Comparison of ENCODE assay signal across 14 cellular contexts in the genomic region with DNA sequence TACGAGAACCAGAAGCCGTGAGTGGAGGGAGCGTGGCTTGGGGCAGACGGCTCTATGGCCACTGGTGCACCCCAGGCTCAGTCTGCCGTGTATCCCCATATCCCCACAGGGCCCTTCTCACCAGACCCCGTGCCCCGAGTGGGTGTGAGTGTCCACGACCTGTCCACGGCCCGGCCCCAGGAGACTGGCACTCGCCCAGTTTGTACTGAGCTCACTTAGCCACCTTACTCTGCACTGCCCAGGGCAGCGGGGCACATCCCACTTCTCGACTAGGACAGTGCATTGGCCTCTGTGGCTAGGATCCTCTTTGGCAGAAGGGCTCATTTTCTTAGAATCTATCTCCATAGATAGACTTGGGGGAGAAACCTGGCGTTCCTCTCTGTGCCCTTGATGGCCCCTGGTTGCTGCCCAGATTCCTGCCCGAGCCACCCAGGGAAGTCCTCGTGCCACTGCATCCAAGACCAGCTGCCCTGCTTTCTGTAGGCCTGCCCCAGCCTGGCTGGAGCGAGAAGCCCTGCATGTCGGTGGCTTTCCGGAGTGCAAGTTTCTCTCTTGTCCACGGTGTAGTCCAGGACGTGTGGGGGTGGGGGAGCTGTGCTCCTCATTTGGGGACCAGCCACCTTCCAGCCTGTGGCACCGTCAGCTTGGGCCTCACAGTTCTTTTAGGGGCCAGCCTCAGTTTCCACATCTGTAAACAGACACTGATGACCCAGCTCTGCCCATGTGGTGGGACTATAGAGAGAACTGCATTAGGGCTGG.
"Had no signal": no experiment of that assay in that cellular context is flagged by ENCODE, and none has a peak within 500 bp of the region (broad histone marks: within the 10 kb centered on the region; RNA-seq: fewer than 3 reads in every experiment).

No MANE protein-coding gene starts in this region.

- ATAC-seq: activated T-cell treated with anti-CD3 and anti-CD28 coated beads, Interleukin-2, amount 50 U/mL, for 4 hours; naive thymus-derived CD4-positive, alpha-beta T cell had no signal

- H3K4me1 ChIP-seq: thyroid gland, uterus had no signal

- H3K9me3 Mint-ChIP-seq: activated T-cell treated with anti-CD3 and anti-CD28 coated beads, Interleukin-2, amount 50 U/mL, for 4 hours; naive thymus-derived CD4-positive, alpha-beta T cell had no signal

- DNase-seq: activated gamma-delta T cell; activated T-cell treated with anti-CD3 and anti-CD28 coated beads, Interleukin-2, amount 50 U/mL, for 4 hours; effector CD8-positive, alpha-beta T cell; naive thymus-derived CD4-positive, alpha-beta T cell; stimulated activated CD4-positive, alpha-beta T cell treated with anti-CD3 and anti-CD28 coated beads, Interleukin-15, amount 100 ng/mL, for 24 hours; stimulated activated CD4-positive, alpha-beta T cell treated with anti-CD3 and anti-CD28 coated beads, Interleukin-4, amount 100 ng/mL, for 24 hours; T-helper 2 cell; thyroid gland had no signal

- H3K27me3 Mint-ChIP-seq: activated naive CD8-positive, alpha-beta T cell; naive thymus-derived CD4-positive, alpha-beta T cell had no signal

- H3K36me3 ChIP-seq: uterus had no signal

- H3K27ac ChIP-seq: epithelial cell of prostate, neutrophil, psoas muscle, thyroid gland, uterus had no signal

- H3K4me3 ChIP-seq: lung, psoas muscle, thyroid gland, uterus had no signal

- H3K27ac Mint-ChIP-seq: activated naive CD8-positive, alpha-beta T cell had no signal

- H3K9me3 ChIP-seq: neutrophil, psoas muscle, thyroid gland, uterus had no signal

- H3K27me3 ChIP-seq: neutrophil, thyroid gland, uterus had no signal

- H3K4me3 Mint-ChIP-seq: activated naive CD8-positive, alpha-beta T cell; activated T-cell treated with anti-CD3 and anti-CD28 coated beads, Interleukin-2, amount 50 U/mL, for 4 hours; naive thymus-derived CD4-positive, alpha-beta T cell had no signal
